ENCODE assay signal across 14 cellular contexts in genomic region chr10:78250313-78251040, GRCh38.
DNase-seq lines count a peak whose midpoint lies in the region; ATAC-seq, FAIRE-seq and TF ChIP-seq lines count a peak whose summit lies in the region.
"Had no signal": no experiment of that assay in that cellular context is flagged by ENCODE, and none has a peak within 500 bp of the region (broad histone marks: within the 10 kb centered on the region; RNA-seq: fewer than 3 reads in every experiment).

No MANE protein-coding gene starts in this region.

- H3K4me1 ChIP-seq in left ventricle myocardium inferior (no peaks in the 10 kb centered on the region), K562 (replicated peaks in 1 of 2; ENCODE audit: control insufficient read depth in 2 of 2, insufficient read depth in 2 of 2, low read length in 2 of 2) (peaks cover 0 to 4% of the 10 kb centered on the region in 2 experiments; a peak in 3 of 5 replicates), upper lobe of left lung (peaks cover 2 to 6% (median 5%) of the 10 kb centered on the region in 4 donors), stomach (peaks cover 0 to 21% (median 9%) of the 10 kb centered on the region in 4 donors), psoas muscle (no peaks in the 10 kb centered on the region)

- DNase-seq in cardiac septum (ENCODE audit: low spot score) (peak; percentile 78), left ventricle myocardium inferior (no peak), NCI-H510A (lab: John Stamatoyannopoulos, UW) (peak; percentile 38), K562 (ENCODE audit: extremely low read depth in 1 of 4, low spot score in 3 of 4) (no peak), upper lobe of left lung (peak in 1 of 2 donors; percentile 51), 8988T (no peak), stomach (no peak), psoas muscle (no peak)
- DNase-seq: anterior cingulate cortex; NCI-H2081; OCI-M1; stimulated activated CD4-positive, alpha-beta T cell treated with anti-CD3 and anti-CD28 coated beads, Interleukin-12 subunit alpha, Interleukin-12 subunit beta, amount 100 ng/mL, for 4 hours; tibial artery had no signal

- TF ChIP-seq POLR2A in K562 (conservative IDR thresholded peaks at IDR 0.05): no peak
- TF ChIP-seq POLR2A in upper lobe of left lung (IDR thresholded peaks at IDR 0.05): no peak
- TF ChIP-seq POLR2A in stomach (IDR thresholded peaks at IDR 0.05): no peak

- intact Hi-C loops in cardiac septum (cut with DNase I): no loop called here
- intact Hi-C loops in left ventricle myocardium inferior (cut with micrococcal nuclease): no loop called here
- intact Hi-C loops in K562 (cut with micrococcal nuclease): no loop called here
- intact Hi-C loops in stomach (cut with DNase I; ENCODE audit: low total_unique reads): no loop called here
- intact Hi-C loops in psoas muscle (cut with DNase I): no loop called here

- no peak for FAIRE-seq in K562 (lab: Jason Lieb, UNC)

- no peaks in the 10 kb centered on the region for H3K9me1 ChIP-seq in K562 (ENCODE audit: control insufficient read depth, insufficient read depth, low read length)

- H3K4me2 ChIP-seq in K562 (ENCODE audit: insufficient read depth, low read length): no peak overlapping the region

- POLR2A ChIA-PET in K562 (lab: Yijun Ruan, JAX): interaction anchor here (1.3 to 1.4 kb wide), 2 partner anchors 11 to 21 kb away, joined by 3 to 4 read pairs; no protein-coding TSS in a partner anchor

- H3K27ac ChIP-seq in left ventricle myocardium inferior (replicated peaks) (no peak overlapping the region), K562 (ENCODE audit: extremely low read depth, low read depth, low read length) (no peak overlapping the region), upper lobe of left lung (peak overlapping the region in 2 of 4 donors; percentile 15 to 32), stomach (peak overlapping the region in 1 of 5 donors; percentile 31), psoas muscle (no peak overlapping the region)
- H3K27ac ChIP-seq: tibial artery had no signal

- H3K9me3 ChIP-seq in left ventricle myocardium inferior (replicated peaks) (peaks cover 9% of the 10 kb centered on the region), K562 (replicated peaks; ENCODE audit: control insufficient read depth, insufficient read depth, low read depth, low read length) (no peaks in the 10 kb centered on the region), upper lobe of left lung (no peaks in the 10 kb centered on the region), stomach (no peaks in the 10 kb centered on the region), psoas muscle (peaks cover 4% of the 10 kb centered on the region)
- H3K9me3 ChIP-seq: tibial artery had no signal

- H3K27me3 ChIP-seq in left ventricle myocardium inferior (ENCODE audit: low read depth) (no peaks in the 10 kb centered on the region), K562 (ENCODE audit: control insufficient read depth in 2 of 2, insufficient read depth in 2 of 2, low read length in 2 of 2) (peaks cover 9 to 43% of the 10 kb centered on the region in 2 experiments; a peak in 4 of 5 replicates), upper lobe of left lung (no peaks in the 10 kb centered on the region), stomach (no peaks in the 10 kb centered on the region), psoas muscle (ENCODE audit: insufficient read depth in 3 of 3, low read length in 2 of 3) (no peaks in the 10 kb centered on the region)
- H3K27me3 ChIP-seq: tibial artery had no signal

- no peaks in the 10 kb centered on the region for H3K36me3 ChIP-seq in left ventricle myocardium inferior
- H3K36me3 ChIP-seq in K562 (ENCODE audit: control insufficient read depth, insufficient read depth, low read length): no peaks in the 10 kb centered on the region
- no peaks in the 10 kb centered on the region for H3K36me3 ChIP-seq in upper lobe of left lung
- no peaks in the 10 kb centered on the region for H3K36me3 ChIP-seq in stomach
- no peaks in the 10 kb centered on the region for H3K36me3 ChIP-seq in psoas muscle (ENCODE audit: insufficient read depth in 1 of 2, low read depth in 1 of 2)
- H3K36me3 ChIP-seq: tibial artery had no signal

- no peak overlapping the region for H2AFZ ChIP-seq in K562 (ENCODE audit: low read depth, low read length)

- no peak for TF ChIP-seq RAD21 in K562 (CRISPR knock-in tag; conservative IDR thresholded peaks at IDR 0.05 in 1 of 2, IDR thresholded peaks at IDR 0.05 in 1 of 2)

- in situ Hi-C loops in K562 (cut with MboI): no loop called here

- no peak for TF ChIP-seq CTCF in left ventricle myocardium inferior (IDR thresholded peaks at IDR 0.05; ENCODE audit: borderline replicate concordance)
- no peak for TF ChIP-seq CTCF in K562 (IDR thresholded peaks at IDR 0.05 in 2 of 3, conservative IDR thresholded peaks at IDR 0.05 in 1 of 3; ENCODE audit: insufficient read depth in 2 of 3, low read depth in 1 of 3, low read length in 3 of 3)
- no peak for TF ChIP-seq CTCF in upper lobe of left lung (IDR thresholded peaks at IDR 0.05)
- TF ChIP-seq CTCF in stomach (IDR thresholded peaks at IDR 0.05): no peak
- TF ChIP-seq CTCF in psoas muscle (IDR thresholded peaks at IDR 0.05): no peak

- no peaks in the 10 kb centered on the region for H3K79me2 ChIP-seq in K562 (ENCODE audit: control insufficient read depth, insufficient read depth, low read length)

- no peak overlapping the region for H3K4me3 ChIP-seq in left ventricle myocardium inferior
- H3K4me3 ChIP-seq in K562: no peak overlapping the region
- no peak overlapping the region for H3K4me3 ChIP-seq in upper lobe of left lung
- H3K4me3 ChIP-seq in stomach: no peak overlapping the region
- no peak overlapping the region for H3K4me3 ChIP-seq in psoas muscle
- H3K4me3 ChIP-seq: lung, tibial artery had no signal

- no peaks in the 10 kb centered on the region for H4K20me1 ChIP-seq in K562 (replicated peaks; ENCODE audit: control insufficient read depth, insufficient read depth, low read length)

- no peak overlapping the region for H3K9ac ChIP-seq in K562 (ENCODE audit: insufficient read depth in 1 of 2, low read depth in 2 of 2, low read length in 2 of 2)

- ATAC-seq in K562: no peak
- ATAC-seq in upper lobe of left lung (ENCODE audit: low FRiP score in 2 of 2): peak; percentile 47 to 58
- no peak for ATAC-seq in psoas muscle

- WGBS in K562 (ENCODE audit: insufficient coverage, low coverage, missing lambda C conversion rate): 2% methylated on average over 10 of the region's 10 CpGs
- 69 to 70% methylated on average over 10 of the region's 10 CpGs for WGBS in upper lobe of left lung, 2 donors
- 77 to 84% (median 82%) methylated on average over 10 of the region's 10 CpGs for WGBS in stomach, 5 donors
- 87 to 89% (median 87%) methylated on average over 10 of the region's 10 CpGs for WGBS in psoas muscle, 3 donors

- TF ChIP-seq EP300 in K562 (IDR thresholded peaks at IDR 0.05; ENCODE audit: low read length) (no peak), upper lobe of left lung (IDR thresholded peaks at IDR 0.05) (no peak), stomach (IDR thresholded peaks at IDR 0.05) (no peak)

- CTCF ChIA-PET in K562 (lab: Yijun Ruan, JAX; ENCODE audit: low intra/inter-chr PET ratio): no interaction called here

- no TSS peak for BruUV-seq in K562 (replicated peaks; lab: Mats Ljungman, UMichigan)

TF ChIP-seq in K562, 482 proteins besides CTCF, POLR2A, EP300 and RAD21:
- TF ChIP-seq RBM25 (IDR thresholded peaks at IDR 0.05; ENCODE audit: low read depth, low read length, severe bottlenecking) (peak; percentile 70), ESRRA (IDR thresholded peaks at IDR 0.05; ENCODE audit: borderline replicate concordance, low read depth) (peak; percentile 63; the same call in 1 of the 2 replicates), XRCC3 (IDR thresholded peaks at IDR 0.05) (no peak), ZKSCAN8 (CRISPR knock-in tag; IDR thresholded peaks at IDR 0.05) (no peak)

Comparison
In these comparisons a context has a peak if more than half of its experiments do, and no peak if none do; other contexts are left out.
1. DNase-seq: peak in cardiac septum (single experiment) and NCI-H510A (single experiment); none in left ventricle myocardium inferior (single experiment), K562 (0 of 4), 8988T (single experiment), stomach (single experiment) and psoas muscle (0 of 2).
2. ATAC-seq: peak in upper lobe of left lung (2 of 2); none in K562 (single experiment) and psoas muscle (0 of 4).